2 cellular contexts compared by ENCODE assay signal in the genomic region with DNA sequence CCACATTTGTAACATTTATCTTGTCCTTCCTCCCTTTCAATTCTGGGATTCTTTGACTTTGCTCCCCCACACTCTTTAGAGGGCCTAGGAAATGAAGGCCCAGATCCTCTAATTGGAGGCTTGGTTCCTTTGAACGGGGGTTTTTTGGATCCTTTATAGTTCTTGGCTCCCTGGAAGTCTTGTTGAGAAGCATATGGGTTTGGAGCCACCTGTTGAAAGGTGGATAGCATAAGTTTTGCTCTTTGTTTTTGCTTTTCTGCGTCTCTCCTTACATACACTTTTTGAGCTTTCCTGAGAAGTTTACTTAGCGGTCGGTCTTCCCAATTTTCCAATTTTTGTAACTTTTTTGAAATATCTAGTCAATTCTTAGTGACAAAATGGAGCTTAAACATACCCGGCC.
TF ChIP-seq lines count a peak whose summit lies in the region.

No MANE protein-coding gene starts in this region.

TF ChIP-seq in GM23338, 12 proteins besides CTCF, POLR2A, EP300 and RAD21 (continues in another document):
- TF ChIP-seq STAT1 (IDR thresholded peaks at IDR 0.05; ENCODE audit: unreplicated experiment) (no peak), EZH2phosphoT487 (IDR thresholded peaks at IDR 0.05; ENCODE audit: unreplicated experiment) (no peak), ZNF331 (CRISPR knock-in tag; IDR thresholded peaks at IDR 0.05; ENCODE audit: low read depth) (no peak), NANOG (IDR thresholded peaks at IDR 0.05; ENCODE audit: borderline replicate concordance) (no peak), JUNB (IDR thresholded peaks at IDR 0.05; ENCODE audit: unreplicated experiment) (no peak), CREB1 (CRISPR knock-in tag; IDR thresholded peaks at IDR 0.05; ENCODE audit: low read depth) (no peak), EZH2 (IDR thresholded peaks at IDR 0.05; ENCODE audit: low read depth, unreplicated experiment) (no peak), ZNF114 (CRISPR knock-in tag; IDR thresholded peaks at IDR 0.05) (no peak)
- TF ChIP-seq, protein P1, sequence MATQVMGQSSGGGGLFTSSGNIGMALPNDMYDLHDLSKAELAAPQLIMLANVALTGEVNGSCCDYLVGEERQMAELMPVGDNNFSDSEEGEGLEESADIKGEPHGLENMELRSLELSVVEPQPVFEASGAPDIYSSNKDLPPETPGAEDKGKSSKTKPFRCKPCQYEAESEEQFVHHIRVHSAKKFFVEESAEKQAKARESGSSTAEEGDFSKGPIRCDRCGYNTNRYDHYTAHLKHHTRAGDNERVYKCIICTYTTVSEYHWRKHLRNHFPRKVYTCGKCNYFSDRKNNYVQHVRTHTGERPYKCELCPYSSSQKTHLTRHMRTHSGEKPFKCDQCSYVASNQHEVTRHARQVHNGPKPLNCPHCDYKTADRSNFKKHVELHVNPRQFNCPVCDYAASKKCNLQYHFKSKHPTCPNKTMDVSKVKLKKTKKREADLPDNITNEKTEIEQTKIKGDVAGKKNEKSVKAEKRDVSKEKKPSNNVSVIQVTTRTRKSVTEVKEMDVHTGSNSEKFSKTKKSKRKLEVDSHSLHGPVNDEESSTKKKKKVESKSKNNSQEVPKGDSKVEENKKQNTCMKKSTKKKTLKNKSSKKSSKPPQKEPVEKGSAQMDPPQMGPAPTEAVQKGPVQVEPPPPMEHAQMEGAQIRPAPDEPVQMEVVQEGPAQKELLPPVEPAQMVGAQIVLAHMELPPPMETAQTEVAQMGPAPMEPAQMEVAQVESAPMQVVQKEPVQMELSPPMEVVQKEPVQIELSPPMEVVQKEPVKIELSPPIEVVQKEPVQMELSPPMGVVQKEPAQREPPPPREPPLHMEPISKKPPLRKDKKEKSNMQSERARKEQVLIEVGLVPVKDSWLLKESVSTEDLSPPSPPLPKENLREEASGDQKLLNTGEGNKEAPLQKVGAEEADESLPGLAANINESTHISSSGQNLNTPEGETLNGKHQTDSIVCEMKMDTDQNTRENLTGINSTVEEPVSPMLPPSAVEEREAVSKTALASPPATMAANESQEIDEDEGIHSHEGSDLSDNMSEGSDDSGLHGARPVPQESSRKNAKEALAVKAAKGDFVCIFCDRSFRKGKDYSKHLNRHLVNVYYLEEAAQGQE (IDR thresholded peaks at IDR 0.05; ENCODE audit: unreplicated experiment), result no peak
- TF ChIP-seq, protein P2, sequence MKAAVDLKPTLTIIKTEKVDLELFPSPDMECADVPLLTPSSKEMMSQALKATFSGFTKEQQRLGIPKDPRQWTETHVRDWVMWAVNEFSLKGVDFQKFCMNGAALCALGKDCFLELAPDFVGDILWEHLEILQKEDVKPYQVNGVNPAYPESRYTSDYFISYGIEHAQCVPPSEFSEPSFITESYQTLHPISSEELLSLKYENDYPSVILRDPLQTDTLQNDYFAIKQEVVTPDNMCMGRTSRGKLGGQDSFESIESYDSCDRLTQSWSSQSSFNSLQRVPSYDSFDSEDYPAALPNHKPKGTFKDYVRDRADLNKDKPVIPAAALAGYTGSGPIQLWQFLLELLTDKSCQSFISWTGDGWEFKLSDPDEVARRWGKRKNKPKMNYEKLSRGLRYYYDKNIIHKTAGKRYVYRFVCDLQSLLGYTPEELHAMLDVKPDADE (IDR thresholded peaks at IDR 0.05), result no peak

TF ChIP-seq in H1, 55 proteins besides CTCF, POLR2A, EP300 and RAD21:
- no peak for TF ChIP-seq KDM4A (IDR thresholded peaks at IDR 0.05; ENCODE audit: low read depth, low read length, severe bottlenecking)
- TF ChIP-seq RBBP5 (IDR thresholded peaks at IDR 0.05; ENCODE audit: borderline replicate concordance, low read depth, low read length), result no peak
- TF ChIP-seq, protein P3, sequence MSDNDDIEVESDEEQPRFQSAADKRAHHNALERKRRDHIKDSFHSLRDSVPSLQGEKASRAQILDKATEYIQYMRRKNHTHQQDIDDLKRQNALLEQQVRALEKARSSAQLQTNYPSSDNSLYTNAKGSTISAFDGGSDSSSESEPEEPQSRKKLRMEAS (IDR thresholded peaks at IDR 0.05), result no peak
- TF ChIP-seq JUND (IDR thresholded peaks at IDR 0.05; ENCODE audit: low read length), result no peak
